Comparison of ENCODE assay signal across 14 cellular contexts in genomic region chr19:13069415-13070369, GRCh38. TPM values are rescaled to one million over a fixed set of nuclear protein-coding genes. Genes with fewer than 3 reads are reported as not detected.
DNase-seq lines count a peak whose midpoint lies in the region; ATAC-seq and TF ChIP-seq lines count a peak whose summit lies in the region.
"Had no signal": no experiment of that assay in that cellular context is flagged by ENCODE, and none has a peak within 500 bp of the region (broad histone marks: within the 10 kb centered on the region; RNA-seq: fewer than 3 reads in every experiment).

No MANE protein-coding gene starts in this region.

- H3K36me3 Mint-ChIP-seq in brain: no peaks in the 10 kb centered on the region
- peaks cover 5% of the 10 kb centered on the region for H3K36me3 Mint-ChIP-seq in mesothelial cell of epicardium
- H3K36me3 Mint-ChIP-seq: activated naive CD8-positive, alpha-beta T cell had no signal

- H3K4me3 Mint-ChIP-seq in brain (peak overlapping the region in 2 of 5 experiments; percentile 34 to 61), mesothelial cell of epicardium (no peak overlapping the region)
- H3K4me3 Mint-ChIP-seq: activated CD8-positive, alpha-beta T cell treated with anti-CD3 and anti-CD28 coated beads, Interleukin-2, amount 10 ng/mL, durations not matched to agents 7 days and 5 days; activated naive CD8-positive, alpha-beta T cell had no signal

- no peaks in the 10 kb centered on the region for H3K9me3 Mint-ChIP-seq in brain
- no peaks in the 10 kb centered on the region for H3K9me3 Mint-ChIP-seq in mesothelial cell of epicardium

- peaks cover 29% of the 10 kb centered on the region for H3K4me1 ChIP-seq in upper lobe of right lung

- TF ChIP-seq CTCF in brain (conservative IDR thresholded peaks at IDR 0.05) (no peak), mesothelial cell of epicardium (IDR thresholded peaks at IDR 0.05; ENCODE audit: unreplicated experiment) (no peak), upper lobe of right lung (IDR thresholded peaks at IDR 0.05) (no peak)

- H3K27me3 Mint-ChIP-seq in brain (peaks cover 27% of the 10 kb centered on the region), mesothelial cell of epicardium (ENCODE audit: low read depth) (peaks cover 67% of the 10 kb centered on the region)
- H3K27me3 Mint-ChIP-seq: activated naive CD8-positive, alpha-beta T cell had no signal

- intact Hi-C loops in upper lobe of right lung (cut with DNase I): no loop called here

- H3K4me3 ChIP-seq in upper lobe of right lung: no peak overlapping the region

- peak; percentile 16 for DNase-seq in NCI-H345 (lab: John Stamatoyannopoulos, UW)
- no peak for DNase-seq in NCI-H345 treated with DMSO at 0.1 percent for 48 hours (lab: John Stamatoyannopoulos, UW; ENCODE audit: unreplicated experiment)
- no peak for DNase-seq in mesothelial cell of epicardium (ENCODE audit: low spot score in 2 of 2, unreplicated experiment in 2 of 2)
- DNase-seq in upper lobe of right lung: no peak
- no peak for DNase-seq in HPDE6-E6E7 (ENCODE audit: extremely low spot score)
- no peak for DNase-seq in SIG-M5 (lab: John Stamatoyannopoulos, UW)
- DNase-seq: activated CD8-positive, alpha-beta T cell treated with anti-CD3 and anti-CD28 coated beads, Interleukin-2, amount 10 ng/mL, durations not matched to agents 7 days and 5 days; EL; NCI-H82; small intestine had no signal

- ATAC-seq in upper lobe of right lung (no peak), GM19395 (IDR thresholded peaks at IDR 0.05; ENCODE audit: unreplicated experiment) (no peak)
- ATAC-seq: activated CD8-positive, alpha-beta T cell treated with anti-CD3 and anti-CD28 coated beads, Interleukin-2, amount 10 ng/mL, durations not matched to agents 7 days and 5 days had no signal

- H3K4me1 Mint-ChIP-seq in brain (peaks cover 86% of the 10 kb centered on the region), mesothelial cell of epicardium (peaks cover 30% of the 10 kb centered on the region)

- no peaks in the 10 kb centered on the region for H3K9me3 ChIP-seq in upper lobe of right lung

- peak overlapping the region; percentile 36 to 97 (median 95) for H3K27ac Mint-ChIP-seq in brain
- H3K27ac Mint-ChIP-seq in mesothelial cell of epicardium: peak overlapping the region; percentile 47
- H3K27ac Mint-ChIP-seq: activated CD8-positive, alpha-beta T cell treated with anti-CD3 and anti-CD28 coated beads, Interleukin-2, amount 10 ng/mL, durations not matched to agents 7 days and 5 days; activated naive CD8-positive, alpha-beta T cell had no signal

- no peaks in the 10 kb centered on the region for H3K27me3 ChIP-seq in upper lobe of right lung

- peaks cover 9% of the 10 kb centered on the region for H3K36me3 ChIP-seq in upper lobe of right lung

- H3K27ac ChIP-seq in upper lobe of right lung: peak overlapping the region; percentile 17

RNA-seq across cellular contexts. Expression of gene LYL1, which starts 33.0 kb away (rescaled TPM):
- 2.3 TPM for polyA plus RNA-seq in brain (ENCODE audit: insufficient read depth, low read depth, low replicate concordance)
- 3.4 to 4.0 TPM (median 3.8 TPM) in 3 replicates for total RNA-seq in mesothelial cell of epicardium
- total RNA-seq in upper lobe of right lung: 21.8 TPM
- total RNA-seq: A673 had no signal

RNA-seq across cellular contexts. Expression of gene TRMT1, which starts 46.8 kb away (rescaled TPM):
- 25.9 TPM for polyA plus RNA-seq in brain (ENCODE audit: insufficient read depth, low read depth, low replicate concordance)
- total RNA-seq in mesothelial cell of epicardium (53.9 to 58.6 TPM (median 57.0 TPM) in 3 replicates), upper lobe of right lung (33.7 TPM)

RNA-seq across cellular contexts. Expression of gene NACC1, which starts 48.4 kb away (rescaled TPM):
- polyA plus RNA-seq in brain (ENCODE audit: insufficient read depth, low read depth, low replicate concordance): 42.2 TPM
- total RNA-seq in mesothelial cell of epicardium: 63.0 to 76.4 TPM (median 74.5 TPM) in 3 replicates
- 39.8 TPM for total RNA-seq in upper lobe of right lung
